2 cellular contexts compared by ENCODE assay signal in the genomic region with DNA sequence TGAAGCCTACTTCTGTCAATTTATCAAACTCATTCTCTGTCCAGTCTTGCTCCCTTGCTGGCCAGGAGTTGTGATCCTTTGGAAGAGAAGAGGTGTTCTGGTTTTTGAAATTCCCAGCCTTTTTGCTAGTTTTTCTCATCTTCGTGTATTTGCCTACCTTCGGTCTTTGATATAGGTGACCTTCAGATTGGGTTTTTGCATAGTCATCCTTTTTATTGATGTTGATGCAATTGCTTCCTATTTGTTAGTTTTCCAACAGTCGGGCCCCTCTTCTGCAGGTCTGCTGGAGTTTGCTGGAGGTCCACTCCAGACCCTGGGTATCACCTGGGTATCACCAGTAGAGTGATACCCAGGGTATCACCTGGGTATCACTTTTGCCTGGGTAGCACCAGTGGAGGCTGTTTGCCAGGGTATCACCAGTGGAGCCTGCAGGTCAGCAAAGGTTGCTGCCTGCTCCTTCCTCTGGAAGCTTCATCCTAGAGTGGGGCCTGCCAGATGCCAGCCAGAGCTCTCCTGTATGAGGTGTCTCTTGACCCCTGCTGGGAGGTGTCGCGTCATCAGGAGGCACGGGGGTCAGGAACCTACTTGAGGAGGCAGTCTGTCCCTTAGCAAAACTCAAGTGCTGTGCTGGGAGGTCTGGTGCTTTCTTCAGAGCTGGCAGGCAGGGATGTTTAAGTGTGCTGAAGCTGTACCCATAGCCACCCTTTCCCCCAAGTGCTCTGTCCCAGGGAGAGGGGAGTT.
A peak's percentile ranks its signal among the peaks of the same experiment; 100 is the strongest.
TF ChIP-seq lines count a peak whose summit lies in the region.

No MANE protein-coding gene starts in this region.

TF ChIP-seq in HepG2, 621 proteins besides CTCF, POLR2A, EP300 and RAD21 (continued from another document):
- TF ChIP-seq NFE2L2 (IDR thresholded peaks at IDR 0.05; ENCODE audit: low read length) (peak; percentile 68; the same call in 1 of the 2 replicates), MAFK (conservative IDR thresholded peaks at IDR 0.05 in 1 of 2, IDR thresholded peaks at IDR 0.05 in 1 of 2; ENCODE audit: low read length in 2 of 2) (peak; percentile 72 to 79), MAFF (IDR thresholded peaks at IDR 0.05; ENCODE audit: low read depth, low read length) (peak; percentile 64), RBM22 (optimal IDR thresholded peaks at IDR 0.05; ENCODE audit: low read length) (no peak), ZNF251 (CRISPR knock-in tag; IDR thresholded peaks at IDR 0.05) (no peak)
- TF ChIP-seq, protein P1, sequence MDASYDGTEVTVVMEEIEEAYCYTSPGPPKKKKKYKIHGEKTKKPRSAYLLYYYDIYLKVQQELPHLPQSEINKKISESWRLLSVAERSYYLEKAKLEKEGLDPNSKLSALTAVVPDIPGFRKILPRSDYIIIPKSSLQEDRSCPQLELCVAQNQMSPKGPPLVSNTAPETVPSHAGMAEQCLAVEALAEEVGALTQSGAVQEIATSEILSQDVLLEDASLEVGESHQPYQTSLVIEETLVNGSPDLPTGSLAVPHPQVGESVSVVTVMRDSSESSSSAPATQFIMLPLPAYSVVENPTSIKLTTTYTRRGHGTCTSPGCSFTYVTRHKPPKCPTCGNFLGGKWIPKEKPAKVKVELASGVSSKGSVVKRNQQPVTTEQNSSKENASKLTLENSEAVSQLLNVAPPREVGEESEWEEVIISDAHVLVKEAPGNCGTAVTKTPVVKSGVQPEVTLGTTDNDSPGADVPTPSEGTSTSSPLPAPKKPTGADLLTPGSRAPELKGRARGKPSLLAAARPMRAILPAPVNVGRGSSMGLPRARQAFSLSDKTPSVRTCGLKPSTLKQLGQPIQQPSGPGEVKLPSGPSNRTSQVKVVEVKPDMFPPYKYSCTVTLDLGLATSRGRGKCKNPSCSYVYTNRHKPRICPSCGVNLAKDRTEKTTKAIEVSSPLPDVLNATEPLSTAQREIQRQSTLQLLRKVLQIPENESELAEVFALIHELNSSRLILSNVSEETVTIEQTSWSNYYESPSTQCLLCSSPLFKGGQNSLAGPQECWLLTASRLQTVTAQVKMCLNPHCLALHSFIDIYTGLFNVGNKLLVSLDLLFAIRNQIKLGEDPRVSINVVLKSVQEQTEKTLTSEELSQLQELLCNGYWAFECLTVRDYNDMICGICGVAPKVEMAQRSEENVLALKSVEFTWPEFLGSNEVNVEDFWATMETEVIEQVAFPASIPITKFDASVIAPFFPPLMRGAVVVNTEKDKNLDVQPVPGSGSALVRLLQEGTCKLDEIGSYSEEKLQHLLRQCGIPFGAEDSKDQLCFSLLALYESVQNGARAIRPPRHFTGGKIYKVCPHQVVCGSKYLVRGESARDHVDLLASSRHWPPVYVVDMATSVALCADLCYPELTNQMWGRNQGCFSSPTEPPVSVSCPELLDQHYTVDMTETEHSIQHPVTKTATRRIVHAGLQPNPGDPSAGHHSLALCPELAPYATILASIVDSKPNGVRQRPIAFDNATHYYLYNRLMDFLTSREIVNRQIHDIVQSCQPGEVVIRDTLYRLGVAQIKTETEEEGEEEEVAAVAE (CRISPR knock-in tag; IDR thresholded peaks at IDR 0.05; ENCODE audit: borderline replicate concordance), result no peak

TF ChIP-seq in IMR-90, 13 proteins besides CTCF, POLR2A, EP300 and RAD21 (continued from another document):
- TF ChIP-seq USF2 (IDR thresholded peaks at IDR 0.05; ENCODE audit: low read depth, low read length) (no peak), NFE2L2 (IDR thresholded peaks at IDR 0.05; ENCODE audit: low read depth, low read length) (peak; percentile 65), MXI1 (IDR thresholded peaks at IDR 0.05; ENCODE audit: borderline replicate concordance, low read depth, low read length) (no peak), FOS (IDR thresholded peaks at IDR 0.05; ENCODE audit: low read depth, low read length) (no peak)
